5 cellular contexts compared by ENCODE assay signal in the genomic region with DNA sequence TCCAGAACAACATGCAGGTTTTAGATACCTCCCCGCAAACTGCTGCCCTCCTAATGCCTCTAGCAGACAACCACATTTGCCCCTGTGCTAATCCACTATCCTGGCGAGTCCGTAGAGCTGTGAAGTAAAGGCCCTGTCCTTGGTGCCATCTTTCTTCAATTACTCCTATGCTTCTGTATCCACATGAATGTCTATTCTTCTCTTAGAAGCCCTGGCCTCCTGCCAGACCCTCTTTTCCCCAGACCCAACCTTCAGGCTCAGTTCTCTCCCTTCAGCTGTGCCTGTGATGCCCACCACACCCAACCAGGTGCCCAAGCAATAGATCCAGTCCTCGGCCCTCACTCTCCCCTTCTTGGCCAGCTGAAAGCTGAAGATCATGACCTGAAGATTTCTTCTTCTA.
"Had no signal": no experiment of that assay in that cellular context is flagged by ENCODE, and none has a peak within 500 bp of the region (broad histone marks: within the 10 kb centered on the region; RNA-seq: fewer than 3 reads in every experiment).

No MANE protein-coding gene starts in this region.

- H3K4me1 Mint-ChIP-seq: GM23338, H9, IgD-negative memory B cell had no signal

- DNase-seq: H9, HCEC 1CT, HFFc6 had no signal

- H3K4me3 Mint-ChIP-seq: GM23338, H9, HFFc6, IgD-negative memory B cell had no signal

- H3K27ac Mint-ChIP-seq: GM23338, H9, HFFc6, IgD-negative memory B cell had no signal
